8 cellular contexts compared by ENCODE assay signal in genomic region chr13:21673592-21674270, GRCh38. TPM values are rescaled to one million over a fixed set of nuclear protein-coding genes. Genes with fewer than 3 reads are reported as not detected.
DNase-seq lines count a peak whose midpoint lies in the region; ATAC-seq, FAIRE-seq and TF ChIP-seq lines count a peak whose summit lies in the region.

No MANE protein-coding gene starts in this region.

- TF ChIP-seq CTCF in VCaP (conservative IDR thresholded peaks at IDR 0.05): 0 out of 2 replicates have a peak, but pooled peaks have one; percentile 23
- TF ChIP-seq CTCF in thoracic aorta (IDR thresholded peaks at IDR 0.05): no peak

- H3K27ac ChIP-seq in VCaP: no peak overlapping the region
- H3K27ac ChIP-seq in ectodermal cell (ENCODE audit: insufficient read depth, low read depth, low read length, poor library complexity, severe bottlenecking): no peak overlapping the region
- no peak overlapping the region for H3K27ac ChIP-seq in mesodermal cell (ENCODE audit: low read depth, low read length, severe bottlenecking)
- H3K27ac ChIP-seq in thoracic aorta: no peak overlapping the region

- no peak for FAIRE-seq in HTR-8/SVneo (lab: Jason Lieb, UNC)

- TF ChIP-seq EP300 in Ishikawa (IDR thresholded peaks at IDR 0.05; ENCODE audit: borderline replicate concordance): no peak

- H3K4me3 ChIP-seq in ectodermal cell (ENCODE audit: insufficient read depth, low read depth, low read length) (peak overlapping the region; percentile 67), mesodermal cell (ENCODE audit: extremely low read depth, insufficient read depth, low read length, poor library complexity, severe bottlenecking) (peak overlapping the region; percentile 47), thoracic aorta (peak overlapping the region; percentile 92)

- H3K27me3 ChIP-seq in ectodermal cell (ENCODE audit: control insufficient read depth, insufficient read depth, low read length, poor library complexity, severe bottlenecking): peaks cover 69% of the 10 kb centered on the region
- peaks cover 14% of the 10 kb centered on the region for H3K27me3 ChIP-seq in thoracic aorta (replicated peaks; ENCODE audit: insufficient read depth)

- H3K9me3 ChIP-seq in ectodermal cell (ENCODE audit: control insufficient read depth, low read length) (no peaks in the 10 kb centered on the region), mesodermal cell (ENCODE audit: control insufficient read depth, low read length) (no peaks in the 10 kb centered on the region), thoracic aorta (no peaks in the 10 kb centered on the region)

- no peak for TF ChIP-seq RAD21 in Ishikawa (IDR thresholded peaks at IDR 0.05; ENCODE audit: low read depth)

- DNase-seq in D341Med (ENCODE audit: low spot score) (peak; percentile 85), thoracic aorta (ENCODE audit: low spot score) (no peak), HTR-8/SVneo (ENCODE audit: insufficient read length, low spot score) (no peak)

- WGBS in ectodermal cell, 2 experiments: 0% methylated on average over 74 of the region's 74 CpGs
- WGBS in mesodermal cell (ENCODE audit: insufficient coverage in 2 of 2), 2 experiments: 0 to 1% methylated on average over 27 to 34 of the region's 74 CpGs

- peaks cover 14% of the 10 kb centered on the region for H3K4me1 ChIP-seq in ectodermal cell (ENCODE audit: control insufficient read depth, insufficient read depth, low read length)
- H3K4me1 ChIP-seq in mesodermal cell (ENCODE audit: control insufficient read depth, insufficient read depth, low read length, poor library complexity, severe bottlenecking): no peaks in the 10 kb centered on the region
- peaks cover 35 to 43% of the 10 kb centered on the region in 2 donors for H3K4me1 ChIP-seq in thoracic aorta (ENCODE audit: control insufficient read depth in 1 of 2, low read depth in 2 of 2)

- peak; percentile 45 for ATAC-seq in GM19397 (IDR thresholded peaks at IDR 0.05; ENCODE audit: unreplicated experiment)
- no peak for ATAC-seq in thoracic aorta (ENCODE audit: insufficient number of reproducible peaks, low FRiP score, low read depth)

- H3K36me3 ChIP-seq in ectodermal cell (ENCODE audit: control insufficient read depth, insufficient read depth, low read length) (no peaks in the 10 kb centered on the region), mesodermal cell (ENCODE audit: control insufficient read depth, insufficient read depth, low read length) (no peaks in the 10 kb centered on the region), thoracic aorta (no peaks in the 10 kb centered on the region)

TF ChIP-seq in Ishikawa, 13 proteins besides CTCF, POLR2A, EP300 and RAD21:
- TF ChIP-seq YY1 (IDR thresholded peaks at IDR 0.05; ENCODE audit: low read depth) (peak; percentile 14; the same call in 1 of the 2 replicates), EGR1 (IDR thresholded peaks at IDR 0.05) (peak; percentile 75; the same call in 1 of the 2 replicates), MAX (IDR thresholded peaks at IDR 0.05) (peak; percentile 46; the same call in 1 of the 2 replicates), ZBTB7A (IDR thresholded peaks at IDR 0.05; ENCODE audit: low read depth) (peak; percentile 89), CEBPB (IDR thresholded peaks at IDR 0.05) (no peak)
TF ChIP-seq in Ishikawa: peak in this region for 4.

RNA-seq across cellular contexts. Expression of gene FGF9, which starts 2.9 kb away (rescaled TPM):
- 3.1 TPM for polyA plus RNA-seq in ectodermal cell (2013, experiment 1 of 4)
- polyA plus RNA-seq in ectodermal cell (2013, experiment 2 of 4): 2.1 TPM
- polyA plus RNA-seq in ectodermal cell (2013, experiment 3 of 4): 1.8 TPM
- polyA plus RNA-seq in ectodermal cell (2013, experiment 4 of 4): 2.1 TPM
- 0.52 TPM for polyA plus RNA-seq in mesodermal cell (2013, experiment 1 of 2)
- polyA plus RNA-seq in mesodermal cell (2013, experiment 2 of 2): 0.81 TPM
- under 1 TPM in 1 of 2 donors, not detected in 1; 0.27 TPM for total RNA-seq in thoracic aorta
